In genomic region chr6:100880901-100881706, GRCh38 we compare ENCODE assay signal across 8 cellular contexts. TPM values are rescaled to one million over a fixed set of nuclear protein-coding genes. Genes with fewer than 3 reads are reported as not detected.
DNase-seq lines count a peak whose midpoint lies in the region; ATAC-seq and TF ChIP-seq lines count a peak whose summit lies in the region.

Gene ASCC3 (minus strand): TSS chr6:100881329. CDS start chr6:100867997, 13,332 bp downstream.

- peak; percentile 97 for ATAC-seq in CD4-positive, CD25-positive, alpha-beta regulatory T cell (ENCODE audit: low read depth in 2 of 2)
- ATAC-seq in GM19395 (IDR thresholded peaks at IDR 0.05; ENCODE audit: unreplicated experiment): peak; percentile 93
- ATAC-seq in HG03558 (IDR thresholded peaks at IDR 0.05; ENCODE audit: extremely low read depth, unreplicated experiment): peak; percentile 96
- peak; percentile 100 for ATAC-seq in lower lobe of right lung

- H3K4me1 ChIP-seq in CD4-positive, CD25-positive, alpha-beta regulatory T cell (ENCODE audit: control insufficient read depth, insufficient read depth, low read length, poor library complexity, severe bottlenecking): peaks cover 30% of the 10 kb centered on the region
- peaks cover 22 to 44% of the 10 kb centered on the region in 2 donors for H3K4me1 ChIP-seq in duodenal mucosa (ENCODE audit: control insufficient read depth in 1 of 2, insufficient read depth in 2 of 2, low read length in 2 of 2)
- peaks cover 34% of the 10 kb centered on the region for H3K4me1 ChIP-seq in lower lobe of right lung

- H3K4me1 Mint-ChIP-seq in CD4-positive, CD25-positive, alpha-beta regulatory T cell: peaks cover 32 to 60% (median 46%) of the 10 kb centered on the region in 4 donors
- H3K4me1 Mint-ChIP-seq in activated CD4-positive, alpha-beta memory T cell treated with anti-CD3 and anti-CD28 coated beads for 36 hours (ENCODE audit: low read depth): peaks cover 39% of the 10 kb centered on the region

- peak within 1 kb of the TSS; percentile 99 to 100 (median 100) for H3K4me3 Mint-ChIP-seq in CD4-positive, CD25-positive, alpha-beta regulatory T cell
- peak within 1 kb of the TSS; percentile 100 for H3K4me3 Mint-ChIP-seq in activated CD4-positive, alpha-beta memory T cell treated with anti-CD3 and anti-CD28 coated beads for 36 hours

- H3K27me3 Mint-ChIP-seq in CD4-positive, CD25-positive, alpha-beta regulatory T cell: no peaks in the 10 kb centered on the region
- H3K27me3 Mint-ChIP-seq in activated CD4-positive, alpha-beta memory T cell treated with anti-CD3 and anti-CD28 coated beads for 36 hours: peaks cover 3% of the 10 kb centered on the region

- H3K27ac ChIP-seq in CD4-positive, CD25-positive, alpha-beta regulatory T cell (ENCODE audit: insufficient read depth, low read length, poor library complexity, severe bottlenecking): peak within 1 kb of the TSS; percentile 92
- H3K27ac ChIP-seq in duodenal mucosa (ENCODE audit: low read depth, low read length) (peak within 1 kb of the TSS; percentile 97), lower lobe of right lung (peak within 1 kb of the TSS; percentile 90)

- peak; percentile 82 to 95 (median 88) for DNase-seq in CD4-positive, CD25-positive, alpha-beta regulatory T cell
- DNase-seq in NCI-H774 (lab: John Stamatoyannopoulos, UW) (peak; percentile 98), lower lobe of right lung (peak; percentile 96)
- DNase-seq in activated CD4-positive, alpha-beta memory T cell treated with anti-CD3 and anti-CD28 coated beads for 36 hours: peak; percentile 95
- peak; percentile 54 to 86 (median 71) for DNase-seq in stimulated activated CD4-positive, alpha-beta T cell treated with anti-CD3 and anti-CD28 coated beads, TNF-alpha, amount 100 ng/mL, for 1 hour (ENCODE audit: low read depth in 3 of 3, low spot score in 1 of 3)

- no peaks in the 10 kb centered on the region for H3K27me3 ChIP-seq in CD4-positive, CD25-positive, alpha-beta regulatory T cell (ENCODE audit: control insufficient read depth, insufficient read depth, low read length)
- H3K27me3 ChIP-seq in duodenal mucosa (ENCODE audit: control insufficient read depth in 1 of 2, insufficient read depth in 2 of 2, low read length in 2 of 2) (no peaks in the 10 kb centered on the region), lower lobe of right lung (ENCODE audit: low read depth) (no peaks in the 10 kb centered on the region)

- peak within 1 kb of the TSS; percentile 97 for H3K4me3 ChIP-seq in CD4-positive, CD25-positive, alpha-beta regulatory T cell (ENCODE audit: low read depth, low read length)
- H3K4me3 ChIP-seq in duodenal mucosa (ENCODE audit: low read depth in 1 of 2, low read length in 2 of 2): peak within 1 kb of the TSS; percentile 92 to 93
- H3K4me3 ChIP-seq in lower lobe of right lung: peak within 1 kb of the TSS; percentile 84

- TF ChIP-seq CTCF in lower lobe of right lung (IDR thresholded peaks at IDR 0.05): no peak

- CTCF ChIA-PET in activated CD4-positive, alpha-beta memory T cell treated with anti-CD3 and anti-CD28 coated beads for 36 hours (lab: Charles Lee): interaction anchor here (1.4 kb wide), 1 partner anchor 33 kb away, joined by 3 read pairs; no protein-coding TSS in a partner anchor

- peak within 1 kb of the TSS; percentile 96 to 100 (median 98) for H3K27ac Mint-ChIP-seq in CD4-positive, CD25-positive, alpha-beta regulatory T cell
- peak within 1 kb of the TSS; percentile 99 for H3K27ac Mint-ChIP-seq in activated CD4-positive, alpha-beta memory T cell treated with anti-CD3 and anti-CD28 coated beads for 36 hours

- POLR2A ChIA-PET in activated CD4-positive, alpha-beta memory T cell treated with anti-CD3 and anti-CD28 coated beads for 36 hours (lab: Charles Lee): no interaction called here

- H3K36me3 Mint-ChIP-seq in CD4-positive, CD25-positive, alpha-beta regulatory T cell: no peaks in the 10 kb centered on the region
- peaks cover 11% of the 10 kb centered on the region for H3K36me3 Mint-ChIP-seq in activated CD4-positive, alpha-beta memory T cell treated with anti-CD3 and anti-CD28 coated beads for 36 hours

- no peaks in the 10 kb centered on the region for H3K9me3 Mint-ChIP-seq in CD4-positive, CD25-positive, alpha-beta regulatory T cell
- H3K9me3 Mint-ChIP-seq in activated CD4-positive, alpha-beta memory T cell treated with anti-CD3 and anti-CD28 coated beads for 36 hours: no peaks in the 10 kb centered on the region

- peak within 1 kb of the TSS; percentile 86 to 95 for H3K9ac ChIP-seq in duodenal mucosa (ENCODE audit: low read depth in 1 of 2, low read length in 2 of 2)

- no peaks in the 10 kb centered on the region for H3K36me3 ChIP-seq in CD4-positive, CD25-positive, alpha-beta regulatory T cell (ENCODE audit: control insufficient read depth, insufficient read depth, low read length)
- H3K36me3 ChIP-seq in duodenal mucosa (ENCODE audit: control insufficient read depth in 1 of 2, insufficient read depth in 2 of 2, low read length in 2 of 2) (no peaks in the 10 kb centered on the region), lower lobe of right lung (no peaks in the 10 kb centered on the region)

- H3K9me3 ChIP-seq in CD4-positive, CD25-positive, alpha-beta regulatory T cell (ENCODE audit: control insufficient read depth in 2 of 2, low read length in 2 of 2): no peaks in the 10 kb centered on the region
- H3K9me3 ChIP-seq in duodenal mucosa (ENCODE audit: control insufficient read depth in 1 of 2, low read length in 2 of 2) (no peaks in the 10 kb centered on the region), lower lobe of right lung (no peaks in the 10 kb centered on the region)

- intact Hi-C loops in activated CD4-positive, alpha-beta memory T cell treated with anti-CD3 and anti-CD28 coated beads for 36 hours (cut with micrococcal nuclease): loop anchor here (2.0 to 10.0 kb wide), 2 partner anchors 216 to 1366 kb away; partner anchors contain the start of gene USP45
- intact Hi-C loops in lower lobe of right lung (cut with DNase I): no loop called here

RNA-seq across cellular contexts. Expression of gene ASCC3, which starts in this region (rescaled TPM):
- total RNA-seq in CD4-positive, CD25-positive, alpha-beta regulatory T cell: 51.2 TPM
- polyA plus RNA-seq in CD4-positive, CD25-positive, alpha-beta regulatory T cell: 10 to 100 TPM; 22.6 to 30.0 (median 29.0) TPM
- 10 to 100 TPM; 51.2 to 52.9 TPM for total RNA-seq in activated CD4-positive, alpha-beta memory T cell treated with anti-CD3 and anti-CD28 coated beads for 36 hours
- 34.8 TPM for total RNA-seq in lower lobe of right lung

Comparison
In these comparisons a context has a peak if more than half of its experiments do, and no peak if none do; other contexts are left out.
1. Peak in every context shown above with its lines: DNase-seq, ATAC-seq, H3K4me3 ChIP-seq and H3K27ac ChIP-seq.